8 cellular contexts compared by ENCODE assay signal in genomic region chrX:130109429-130110378, GRCh38. TPM values are rescaled to one million over a fixed set of nuclear protein-coding genes. Genes with fewer than 3 reads are reported as not detected.
A peak's percentile ranks its signal among the peaks of the same experiment; 100 is the strongest.
DNase-seq lines count a peak whose midpoint lies in the region; ATAC-seq and TF ChIP-seq lines count a peak whose summit lies in the region.

No MANE protein-coding gene starts in this region.

- TF ChIP-seq CTCF in colonic mucosa (IDR thresholded peaks at IDR 0.05) = no peak

- H3K9me3 ChIP-seq in colonic mucosa (no peaks in the 10 kb centered on the region), mucosa of stomach (ENCODE audit: control insufficient read depth, low read length) (no peaks in the 10 kb centered on the region)

- H3K27me3 ChIP-seq in ACC112 (ENCODE audit: insufficient read depth, low read length) (no peaks in the 10 kb centered on the region), colonic mucosa (no peaks in the 10 kb centered on the region), mucosa of stomach (ENCODE audit: control insufficient read depth, insufficient read depth, low read length) (no peaks in the 10 kb centered on the region)

- peak; percentile 10 for ATAC-seq in GM19372 (IDR thresholded peaks at IDR 0.05; ENCODE audit: low read depth, unreplicated experiment)

- intact Hi-C loops in colonic mucosa (cut with DNase I) = no loop called here

- in situ Hi-C loops in KBM-7 (cut with MboI; ENCODE audit: low pct_unique_long_range_greater_than_20kb, low sequenced_read_pairs) = no loop called here

- H2AFZ ChIP-seq in ACC112 (ENCODE audit: low read length, unreplicated experiment) = no peak overlapping the region

- peak overlapping the region; percentile 68 to 81 for H3K9ac ChIP-seq in colonic mucosa (ENCODE audit: low read depth in 2 of 2, low read length in 2 of 2)
- peak overlapping the region; percentile 88 for H3K9ac ChIP-seq in mucosa of stomach (ENCODE audit: low read length)

- peak overlapping the region; percentile 88 for H3K4me3 ChIP-seq in ACC112 (ENCODE audit: low read depth, low read length)
- peak overlapping the region; percentile 54 for H3K4me3 ChIP-seq in colonic mucosa
- peak overlapping the region; percentile 60 for H3K4me3 ChIP-seq in mucosa of stomach (ENCODE audit: low read length)

- peaks cover 42% of the 10 kb centered on the region for H3K79me2 ChIP-seq in ACC112 (ENCODE audit: control insufficient read depth, insufficient read depth, low read length, unreplicated experiment)

- H3K36me3 ChIP-seq in ACC112 (ENCODE audit: insufficient read depth, low read length) = no peaks in the 10 kb centered on the region
- no peaks in the 10 kb centered on the region for H3K36me3 ChIP-seq in colonic mucosa
- no peaks in the 10 kb centered on the region for H3K36me3 ChIP-seq in mucosa of stomach (ENCODE audit: control insufficient read depth, insufficient read depth, low read length)

- DNase-seq in NCI-H2171 treated with DMSO at 0.1 percent for 48 hours (lab: John Stamatoyannopoulos, UW) (peak; percentile 3), colonic mucosa (no peak), glomerular visceral epithelial cell (ENCODE audit: extremely low spot score) (no peak), NCI-H128 (lab: John Stamatoyannopoulos, UW; ENCODE audit: unreplicated experiment) (no peak), KBM-7 (no peak)

- H3K4me1 ChIP-seq in ACC112 (ENCODE audit: control insufficient read depth, insufficient read depth, low read length, unreplicated experiment) (peaks cover 30% of the 10 kb centered on the region), colonic mucosa (no peaks in the 10 kb centered on the region), mucosa of stomach (ENCODE audit: control insufficient read depth, insufficient read depth, low read length) (peaks cover 31% of the 10 kb centered on the region)

- peak overlapping the region; percentile 88 for H3K27ac ChIP-seq in ACC112 (ENCODE audit: low read depth, low read length)
- peak overlapping the region; percentile 90 for H3K27ac ChIP-seq in colonic mucosa

RNA-seq across cellular contexts. Expression of gene ELF4, which starts 0.6 kb away (rescaled TPM):
- total RNA-seq in colonic mucosa = 10 to 100 TPM; 30.6 to 42.4 TPM

RNA-seq across cellular contexts. Expression of gene AIFM1, which starts 55.9 kb away (rescaled TPM):
- 10 to 100 TPM; 85.2 to 89.0 TPM for total RNA-seq in colonic mucosa
